In the genomic region with DNA sequence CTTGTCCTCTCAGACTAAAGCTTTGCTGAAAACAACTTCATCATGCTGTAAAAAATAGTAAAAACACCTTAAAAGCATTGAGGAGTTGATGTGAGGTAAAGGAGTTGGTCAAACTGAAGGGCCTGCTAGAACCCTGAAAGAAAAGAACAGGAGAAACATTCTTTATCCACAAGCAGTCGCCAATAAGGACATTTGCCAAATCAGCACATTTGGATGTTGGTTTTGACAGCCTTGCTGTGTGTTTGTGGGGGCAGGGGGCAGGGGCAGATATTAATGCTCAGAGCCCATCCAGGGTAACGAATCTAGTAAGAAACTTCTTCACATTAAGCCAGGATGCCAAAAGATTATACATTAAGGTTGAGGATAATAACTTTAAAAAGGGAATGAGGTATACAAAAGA, we compare ENCODE assay signal across 2 cellular contexts.
TF ChIP-seq lines count a peak whose summit lies in the region.

No MANE protein-coding gene starts in this region.

TF ChIP-seq in A549, 52 proteins besides CTCF, POLR2A, EP300 and RAD21 (continued from another document):
- TF ChIP-seq, protein P1, sequence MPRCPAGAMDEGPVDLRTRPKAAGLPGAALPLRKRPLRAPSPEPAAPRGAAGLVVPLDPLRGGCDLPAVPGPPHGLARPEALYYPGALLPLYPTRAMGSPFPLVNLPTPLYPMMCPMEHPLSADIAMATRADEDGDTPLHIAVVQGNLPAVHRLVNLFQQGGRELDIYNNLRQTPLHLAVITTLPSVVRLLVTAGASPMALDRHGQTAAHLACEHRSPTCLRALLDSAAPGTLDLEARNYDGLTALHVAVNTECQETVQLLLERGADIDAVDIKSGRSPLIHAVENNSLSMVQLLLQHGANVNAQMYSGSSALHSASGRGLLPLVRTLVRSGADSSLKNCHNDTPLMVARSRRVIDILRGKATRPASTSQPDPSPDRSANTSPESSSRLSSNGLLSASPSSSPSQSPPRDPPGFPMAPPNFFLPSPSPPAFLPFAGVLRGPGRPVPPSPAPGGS (IDR thresholded peaks at IDR 0.05) = no peak
- no peak for TF ChIP-seq CHD2 (IDR thresholded peaks at IDR 0.05; ENCODE audit: low read length, partially characterized antibody)
- TF ChIP-seq, protein P2, sequence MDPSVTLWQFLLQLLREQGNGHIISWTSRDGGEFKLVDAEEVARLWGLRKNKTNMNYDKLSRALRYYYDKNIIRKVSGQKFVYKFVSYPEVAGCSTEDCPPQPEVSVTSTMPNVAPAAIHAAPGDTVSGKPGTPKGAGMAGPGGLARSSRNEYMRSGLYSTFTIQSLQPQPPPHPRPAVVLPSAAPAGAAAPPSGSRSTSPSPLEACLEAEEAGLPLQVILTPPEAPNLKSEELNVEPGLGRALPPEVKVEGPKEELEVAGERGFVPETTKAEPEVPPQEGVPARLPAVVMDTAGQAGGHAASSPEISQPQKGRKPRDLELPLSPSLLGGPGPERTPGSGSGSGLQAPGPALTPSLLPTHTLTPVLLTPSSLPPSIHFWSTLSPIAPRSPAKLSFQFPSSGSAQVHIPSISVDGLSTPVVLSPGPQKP (IDR thresholded peaks at IDR 0.05; ENCODE audit: low read depth, low read length) = no peak
TF ChIP-seq in A549: peak in this region for 1.

TF ChIP-seq in GM23338, 12 proteins besides CTCF, POLR2A, EP300 and RAD21:
- TF ChIP-seq, protein P3, sequence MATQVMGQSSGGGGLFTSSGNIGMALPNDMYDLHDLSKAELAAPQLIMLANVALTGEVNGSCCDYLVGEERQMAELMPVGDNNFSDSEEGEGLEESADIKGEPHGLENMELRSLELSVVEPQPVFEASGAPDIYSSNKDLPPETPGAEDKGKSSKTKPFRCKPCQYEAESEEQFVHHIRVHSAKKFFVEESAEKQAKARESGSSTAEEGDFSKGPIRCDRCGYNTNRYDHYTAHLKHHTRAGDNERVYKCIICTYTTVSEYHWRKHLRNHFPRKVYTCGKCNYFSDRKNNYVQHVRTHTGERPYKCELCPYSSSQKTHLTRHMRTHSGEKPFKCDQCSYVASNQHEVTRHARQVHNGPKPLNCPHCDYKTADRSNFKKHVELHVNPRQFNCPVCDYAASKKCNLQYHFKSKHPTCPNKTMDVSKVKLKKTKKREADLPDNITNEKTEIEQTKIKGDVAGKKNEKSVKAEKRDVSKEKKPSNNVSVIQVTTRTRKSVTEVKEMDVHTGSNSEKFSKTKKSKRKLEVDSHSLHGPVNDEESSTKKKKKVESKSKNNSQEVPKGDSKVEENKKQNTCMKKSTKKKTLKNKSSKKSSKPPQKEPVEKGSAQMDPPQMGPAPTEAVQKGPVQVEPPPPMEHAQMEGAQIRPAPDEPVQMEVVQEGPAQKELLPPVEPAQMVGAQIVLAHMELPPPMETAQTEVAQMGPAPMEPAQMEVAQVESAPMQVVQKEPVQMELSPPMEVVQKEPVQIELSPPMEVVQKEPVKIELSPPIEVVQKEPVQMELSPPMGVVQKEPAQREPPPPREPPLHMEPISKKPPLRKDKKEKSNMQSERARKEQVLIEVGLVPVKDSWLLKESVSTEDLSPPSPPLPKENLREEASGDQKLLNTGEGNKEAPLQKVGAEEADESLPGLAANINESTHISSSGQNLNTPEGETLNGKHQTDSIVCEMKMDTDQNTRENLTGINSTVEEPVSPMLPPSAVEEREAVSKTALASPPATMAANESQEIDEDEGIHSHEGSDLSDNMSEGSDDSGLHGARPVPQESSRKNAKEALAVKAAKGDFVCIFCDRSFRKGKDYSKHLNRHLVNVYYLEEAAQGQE (IDR thresholded peaks at IDR 0.05; ENCODE audit: unreplicated experiment) = no peak
- no peak for TF ChIP-seq CREB1 (CRISPR knock-in tag; IDR thresholded peaks at IDR 0.05; ENCODE audit: low read depth)
